Comparison of ENCODE assay signal across 23 cellular contexts in genomic region chr15:62726461-62726860, GRCh38.
"Had no signal": no experiment of that assay in that cellular context is flagged by ENCODE, and none has a peak within 500 bp of the region (broad histone marks: within the 10 kb centered on the region; RNA-seq: fewer than 3 reads in every experiment).

No MANE protein-coding gene starts in this region.

- H3K27ac Mint-ChIP-seq: activated CD4-positive, alpha-beta memory T cell treated with anti-CD3 and anti-CD28 coated beads, Interleukin-2, amount 10 ng/mL, durations not matched to agents 7 days and 5 days; activated CD4-positive, alpha-beta T cell treated with anti-CD3 and anti-CD28 coated beads, Interleukin-2, amount 10 ng/mL, durations not matched to agents 7 days and 5 days; activated naive CD4-positive, alpha-beta T cell treated with anti-CD3 and anti-CD28 coated beads, Interleukin-2, amount 10 ng/mL, durations not matched to agents 7 days and 5 days; activated naive CD8-positive, alpha-beta T cell treated with anti-CD3 and anti-CD28 coated beads for 36 hours; activated T-helper 17 cell treated with anti-CD3 and anti-CD28 coated beads, Interleukin-2, amount 50 U/mL, for 72 hours; WTC11 had no signal

- H3K4me3 Mint-ChIP-seq: activated CD4-positive, alpha-beta memory T cell treated with anti-CD3 and anti-CD28 coated beads, Interleukin-2, amount 10 ng/mL, durations not matched to agents 7 days and 5 days; activated CD4-positive, alpha-beta T cell treated with anti-CD3 and anti-CD28 coated beads, Interleukin-2, amount 10 ng/mL, durations not matched to agents 7 days and 5 days; activated naive CD4-positive, alpha-beta T cell treated with anti-CD3 and anti-CD28 coated beads, Interleukin-2, amount 10 ng/mL, durations not matched to agents 7 days and 5 days; activated naive CD8-positive, alpha-beta T cell treated with anti-CD3 and anti-CD28 coated beads for 36 hours; activated T-helper 17 cell treated with anti-CD3 and anti-CD28 coated beads, Interleukin-2, amount 50 U/mL, for 72 hours; WTC11 had no signal

- H3K36me3 Mint-ChIP-seq: activated naive CD4-positive, alpha-beta T cell treated with anti-CD3 and anti-CD28 coated beads, Interleukin-2, amount 10 ng/mL, durations not matched to agents 7 days and 5 days had no signal

- H3K27me3 Mint-ChIP-seq: activated naive CD4-positive, alpha-beta T cell treated with anti-CD3 and anti-CD28 coated beads, Interleukin-2, amount 10 ng/mL, durations not matched to agents 7 days and 5 days; activated naive CD8-positive, alpha-beta T cell treated with anti-CD3 and anti-CD28 coated beads for 36 hours had no signal

- H3K9ac ChIP-seq: SK-N-SH had no signal

- DNase-seq: activated CD4-positive, alpha-beta memory T cell treated with anti-CD3 and anti-CD28 coated beads, Interleukin-2, amount 10 ng/mL, durations not matched to agents 7 days and 5 days; activated CD4-positive, alpha-beta T cell treated with anti-CD3 and anti-CD28 coated beads for 1 hour; activated CD4-positive, alpha-beta T cell treated with anti-CD3 and anti-CD28 coated beads, Interleukin-2, amount 10 ng/mL, durations not matched to agents 7 days and 5 days; activated gamma-delta T cell; activated naive CD4-positive, alpha-beta T cell treated with anti-CD3 and anti-CD28 coated beads, Interleukin-2, amount 10 ng/mL, durations not matched to agents 7 days and 5 days; activated naive CD8-positive, alpha-beta T cell treated with anti-CD3 and anti-CD28 coated beads for 36 hours; activated T-cell treated with anti-CD3 and anti-CD28 coated beads for 4 hours; activated T-cell treated with anti-CD3 and anti-CD28 coated beads, Interleukin-2, amount 50 U/mL, for 48 hours; brain microvascular endothelial cell; Kasumi-1; KBM-7; NCI-H1048; NCI-H1436 treated with DMSO at 0.1 percent for 48 hours; NCI-H187; NCI-H345; NCI-H510A; NCI-H526 treated with DMSO at 0.1 percent for 48 hours; OCI-M1; RPMI8226; SK-N-SH had no signal

- H3K4me1 Mint-ChIP-seq: activated CD4-positive, alpha-beta memory T cell treated with anti-CD3 and anti-CD28 coated beads, Interleukin-2, amount 10 ng/mL, durations not matched to agents 7 days and 5 days; activated CD4-positive, alpha-beta T cell treated with anti-CD3 and anti-CD28 coated beads, Interleukin-2, amount 10 ng/mL, durations not matched to agents 7 days and 5 days; activated naive CD4-positive, alpha-beta T cell treated with anti-CD3 and anti-CD28 coated beads, Interleukin-2, amount 10 ng/mL, durations not matched to agents 7 days and 5 days; activated naive CD8-positive, alpha-beta T cell treated with anti-CD3 and anti-CD28 coated beads for 36 hours; activated T-helper 17 cell treated with anti-CD3 and anti-CD28 coated beads, Interleukin-2, amount 50 U/mL, for 72 hours; WTC11 had no signal

- H3K4me3 ChIP-seq: cardiac muscle cell had no signal

- H3K9me3 Mint-ChIP-seq: activated CD4-positive, alpha-beta memory T cell treated with anti-CD3 and anti-CD28 coated beads, Interleukin-2, amount 10 ng/mL, durations not matched to agents 7 days and 5 days; activated CD4-positive, alpha-beta T cell treated with anti-CD3 and anti-CD28 coated beads, Interleukin-2, amount 10 ng/mL, durations not matched to agents 7 days and 5 days; activated naive CD4-positive, alpha-beta T cell treated with anti-CD3 and anti-CD28 coated beads, Interleukin-2, amount 10 ng/mL, durations not matched to agents 7 days and 5 days; activated T-helper 17 cell treated with anti-CD3 and anti-CD28 coated beads, Interleukin-2, amount 50 U/mL, for 72 hours had no signal

- H3K36me3 ChIP-seq: brain microvascular endothelial cell, cardiac muscle cell had no signal

- H3K27me3 ChIP-seq: brain microvascular endothelial cell, cardiac muscle cell had no signal

- H3K4me2 ChIP-seq: SK-N-SH had no signal

- H3K27ac ChIP-seq: brain microvascular endothelial cell, cardiac muscle cell had no signal
